Comparison of ENCODE assay signal across 1 cellular context in genomic region chr13:32881792-32882175, GRCh38.
TF ChIP-seq lines count a peak whose summit lies in the region.

No MANE protein-coding gene starts in this region.

TF ChIP-seq in HEK293, 187 proteins besides CTCF, POLR2A, EP300 and RAD21 (continued from another document):
- TF ChIP-seq PRDM4 (tag by site-specific recombination; IDR thresholded peaks at IDR 0.05), result no peak
- peak; percentile 44 for TF ChIP-seq SCRT2 (tag by site-specific recombination; IDR thresholded peaks at IDR 0.05)
- no peak for TF ChIP-seq ZNF155 (tag by site-specific recombination; IDR thresholded peaks at IDR 0.05)
- no peak for TF ChIP-seq PATZ1 (tag by site-specific recombination; IDR thresholded peaks at IDR 0.05)
- TF ChIP-seq ZNF561 (tag by site-specific recombination; IDR thresholded peaks at IDR 0.05; ENCODE audit: borderline replicate concordance), result no peak
